In genomic region chr6:28812778-28813569, GRCh38 we compare ENCODE assay signal across 1 cellular context.
TF ChIP-seq lines count a peak whose summit lies in the region.

No MANE protein-coding gene starts in this region.

TF ChIP-seq in SK-N-SH, 30 proteins besides CTCF, POLR2A, EP300 and RAD21 (continued from another document):
- no peak for TF ChIP-seq USF2 (IDR thresholded peaks at IDR 0.05; ENCODE audit: borderline replicate concordance, low read depth, low read length)
